ENCODE assay signal across 9 cellular contexts in genomic region chr7:28685291-28685659, GRCh38.
DNase-seq lines count a peak whose midpoint lies in the region; ATAC-seq and TF ChIP-seq lines count a peak whose summit lies in the region.
"Had no signal": no experiment of that assay in that cellular context is flagged by ENCODE, and none has a peak within 500 bp of the region (broad histone marks: within the 10 kb centered on the region; RNA-seq: fewer than 3 reads in every experiment).

No MANE protein-coding gene starts in this region.

- TF ChIP-seq EP300 in sigmoid colon (IDR thresholded peaks at IDR 0.05), result no peak

- H3K9me3 ChIP-seq in sigmoid colon, result no peaks in the 10 kb centered on the region

- H3K36me3 Mint-ChIP-seq in glutamatergic neuron (ENCODE audit: unreplicated experiment) (no peaks in the 10 kb centered on the region), osteocyte (ENCODE audit: unreplicated experiment) (no peaks in the 10 kb centered on the region)

- ATAC-seq in GM21381 (IDR thresholded peaks at IDR 0.05; ENCODE audit: unreplicated experiment) (peak; percentile 28), HG03520 (IDR thresholded peaks at IDR 0.05; ENCODE audit: unreplicated experiment) (no peak), GM21737 (IDR thresholded peaks at IDR 0.05; ENCODE audit: unreplicated experiment) (no peak)

- DNase-seq in KBM-7 (peak; percentile 37), glutamatergic neuron (no peak), sigmoid colon (peak; percentile 73), osteocyte (ENCODE audit: extremely low spot score, unreplicated experiment) (no peak), NCI-H510A treated with DMSO at 0.1 percent for 48 hours (lab: John Stamatoyannopoulos, UW) (no peak)
- DNase-seq: activated CD8-positive, alpha-beta memory T cell treated with anti-CD3 and anti-CD28 coated beads, Interleukin-2, amount 50 U/mL, for 4 hours had no signal

- H3K9me3 Mint-ChIP-seq in glutamatergic neuron (ENCODE audit: unreplicated experiment) (peaks cover 5% of the 10 kb centered on the region), osteocyte (ENCODE audit: unreplicated experiment) (no peaks in the 10 kb centered on the region)

- H3K4me3 Mint-ChIP-seq in glutamatergic neuron (ENCODE audit: unreplicated experiment) (peak overlapping the region; percentile 13), osteocyte (ENCODE audit: unreplicated experiment) (no peak overlapping the region)

- in situ Hi-C loops in KBM-7 (cut with MboI; ENCODE audit: low pct_unique_long_range_greater_than_20kb, low sequenced_read_pairs), result no loop called here

- H3K27ac ChIP-seq in sigmoid colon, result peak overlapping the region; percentile 81 to 92 (median 87)

- no peak for TF ChIP-seq POLR2A in sigmoid colon (IDR thresholded peaks at IDR 0.05)

- no peaks in the 10 kb centered on the region for H3K27me3 ChIP-seq in sigmoid colon

- intact Hi-C loops in sigmoid colon (cut with DNase I), result loop anchor here (10.0 kb wide), 2 partner anchors 170 to 500 kb away; partner anchors contain the start of gene JAZF1

- peaks cover 4% of the 10 kb centered on the region for H3K27me3 Mint-ChIP-seq in glutamatergic neuron (ENCODE audit: unreplicated experiment)
- H3K27me3 Mint-ChIP-seq in osteocyte (ENCODE audit: unreplicated experiment), result no peaks in the 10 kb centered on the region

- WGBS in sigmoid colon, 2 donors, result 36 to 50% methylated on average over 7 of the region's 7 CpGs

- H3K4me1 ChIP-seq in sigmoid colon, result peaks cover 0 to 41% (median 29%) of the 10 kb centered on the region in 4 donors

- TF ChIP-seq CTCF in glutamatergic neuron (IDR thresholded peaks at IDR 0.05; ENCODE audit: partially characterized antibody, unreplicated experiment) (no peak), sigmoid colon (IDR thresholded peaks at IDR 0.05) (no peak), osteocyte (IDR thresholded peaks at IDR 0.05) (no peak)

- peak overlapping the region; percentile 10 for H3K27ac Mint-ChIP-seq in glutamatergic neuron (ENCODE audit: unreplicated experiment)
- no peak overlapping the region for H3K27ac Mint-ChIP-seq in osteocyte (ENCODE audit: unreplicated experiment)

- no peaks in the 10 kb centered on the region for H3K36me3 ChIP-seq in sigmoid colon

- peaks cover 19% of the 10 kb centered on the region for H3K4me1 Mint-ChIP-seq in glutamatergic neuron (ENCODE audit: low read depth, unreplicated experiment)
- no peaks in the 10 kb centered on the region for H3K4me1 Mint-ChIP-seq in osteocyte (ENCODE audit: unreplicated experiment)

- H3K4me3 ChIP-seq in sigmoid colon, result peak overlapping the region in 3 of 4 donors; percentile 40 to 50 (median 47)

Comparison
In these comparisons a context has a peak if more than half of its experiments do, and no peak if none do; other contexts are left out.
1. DNase-seq: peak in KBM-7 (single experiment) and sigmoid colon (single experiment); none in glutamatergic neuron (single experiment), osteocyte (single experiment) and NCI-H510A treated with DMSO at 0.1 percent for 48 hours (single experiment).